Comparison of ENCODE assay signal across 25 cellular contexts in the genomic region with DNA sequence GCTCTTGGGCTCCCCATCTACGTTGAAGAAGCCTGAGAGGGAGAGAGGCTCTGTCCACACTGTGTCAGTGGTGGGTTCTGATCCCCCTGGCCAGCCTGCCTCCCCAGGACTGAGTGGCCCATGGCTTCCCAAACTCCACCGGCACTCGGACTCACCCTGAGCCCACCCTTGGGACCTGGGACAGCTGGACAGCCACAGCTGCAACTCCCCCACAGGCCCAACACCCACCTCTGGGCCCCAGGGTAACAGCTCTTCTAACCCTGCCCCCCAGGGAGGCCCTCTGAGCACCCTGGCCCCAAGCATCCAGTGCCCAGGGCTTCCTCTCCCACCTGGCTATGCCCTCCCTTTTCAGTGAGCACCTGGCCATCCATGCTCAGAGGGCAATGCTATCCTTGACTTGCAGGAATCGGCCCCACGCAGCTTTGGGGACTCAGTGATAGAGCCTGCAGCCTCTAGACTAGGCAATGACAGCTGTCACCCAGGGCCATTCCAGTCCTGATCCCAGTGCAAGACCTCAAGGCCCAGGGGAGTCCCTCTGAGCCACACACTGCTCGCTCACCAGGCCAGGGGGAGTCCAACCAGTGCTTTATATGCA. TPM values are rescaled to one million over a fixed set of nuclear protein-coding genes. Genes with fewer than 3 reads are reported as not detected.
A peak's percentile ranks its signal among the peaks of the same experiment; 100 is the strongest.
DNase-seq lines count a peak whose midpoint lies in the region; ATAC-seq and TF ChIP-seq lines count a peak whose summit lies in the region.
"Had no signal": no experiment of that assay in that cellular context is flagged by ENCODE, and none has a peak within 500 bp of the region (broad histone marks: within the 10 kb centered on the region; RNA-seq: fewer than 3 reads in every experiment).

No MANE protein-coding gene starts in this region.

- no peak for TF ChIP-seq CTCF in H9 (conservative IDR thresholded peaks at IDR 0.05)
- TF ChIP-seq CTCF in esophagus muscularis mucosa (IDR thresholded peaks at IDR 0.05), result no peak
- TF ChIP-seq CTCF in mucosa of descending colon (IDR thresholded peaks at IDR 0.05), result no peak

- no peak overlapping the region for H2AK5ac ChIP-seq in H9 (ENCODE audit: insufficient read length, low read length)

- H2BK120ac ChIP-seq in H9 (ENCODE audit: low read depth, low read length, poor library complexity, severe bottlenecking), result no peak overlapping the region

- H4K5ac ChIP-seq in H9 (ENCODE audit: insufficient read length, low read depth, low read length), result no peak overlapping the region

- intact Hi-C loops in esophagus muscularis mucosa (cut with DNase I), result no loop called here
- intact Hi-C loops in mucosa of descending colon (cut with DNase I, micrococcal nuclease), result no loop called here

- CTCF ChIA-PET in activated CD8-positive, alpha-beta memory T cell treated with anti-CD3 and anti-CD28 coated beads, Interleukin-2, amount 10 ng/mL, durations not matched to agents 7 days and 5 days (lab: Charles Lee), result no interaction called here

- no peak overlapping the region for H3T11ph ChIP-seq in H9 (ENCODE audit: low read length)

- H3K9me3 ChIP-seq in H9 (ENCODE audit: control insufficient read depth, low read depth, low read length), result no peaks in the 10 kb centered on the region
- H3K9me3 ChIP-seq in esophagus muscularis mucosa, result no peaks in the 10 kb centered on the region
- no peaks in the 10 kb centered on the region for H3K9me3 ChIP-seq in mucosa of descending colon
- H3K9me3 ChIP-seq: BLaER1 treated with 17β-estradiol and CSF1 and Interleukin-3, amounts not matched to agents 10 nM and 100 nM; MG63 had no signal

- H3K9me3 Mint-ChIP-seq in activated CD8-positive, alpha-beta memory T cell treated with anti-CD3 and anti-CD28 coated beads, Interleukin-2, amount 10 ng/mL, durations not matched to agents 7 days and 5 days (ENCODE audit: low read depth), result peaks cover 3% of the 10 kb centered on the region
- peaks cover 3 to 5% of the 10 kb centered on the region in 2 experiments; a peak in 2 of 5 replicates for H3K9me3 Mint-ChIP-seq in H9
- H3K9me3 Mint-ChIP-seq: CD4-positive, alpha-beta T cell had no signal

- no peak overlapping the region for H4K8ac ChIP-seq in H9 (replicated peaks; ENCODE audit: insufficient read length, low read depth, low read length)

- H4K91ac ChIP-seq in H9 (ENCODE audit: insufficient read length, low read depth, low read length), result no peak overlapping the region

- H3K14ac ChIP-seq in H9 (ENCODE audit: insufficient read depth, low read length), result no peak overlapping the region

- H3K4me3 Mint-ChIP-seq in activated CD8-positive, alpha-beta memory T cell treated with anti-CD3 and anti-CD28 coated beads, Interleukin-2, amount 10 ng/mL, durations not matched to agents 7 days and 5 days, result no peak overlapping the region
- no peak overlapping the region for H3K4me3 Mint-ChIP-seq in H9
- H3K4me3 Mint-ChIP-seq: CD4-positive, alpha-beta T cell had no signal

- no peak overlapping the region for H2BK12ac ChIP-seq in H9 (ENCODE audit: insufficient read length, low read depth, low read length)

- H3K27ac ChIP-seq in H9 (ENCODE audit: insufficient read length, low read depth, low read length), result no peak overlapping the region
- H3K27ac ChIP-seq in esophagus muscularis mucosa (replicated peaks in 1 of 4), result no peak overlapping the region
- H3K27ac ChIP-seq: BLaER1 treated with 17β-estradiol and CSF1 and Interleukin-3, amounts not matched to agents 10 nM and 100 nM had no signal

- H3K36me3 Mint-ChIP-seq in activated CD8-positive, alpha-beta memory T cell treated with anti-CD3 and anti-CD28 coated beads, Interleukin-2, amount 10 ng/mL, durations not matched to agents 7 days and 5 days, result no peaks in the 10 kb centered on the region
- peaks cover 9 to 32% (median 9%) of the 10 kb centered on the region in 3 experiments; a peak in 5 of 7 replicates for H3K36me3 Mint-ChIP-seq in H9 (ENCODE audit: insufficient read depth in 1 of 3, low read depth in 3 of 3)

- no peak overlapping the region for H3K4me3 ChIP-seq in esophagus muscularis mucosa
- H3K4me3 ChIP-seq in mucosa of descending colon, result no peak overlapping the region
- H3K4me3 ChIP-seq: BLaER1 treated with 17β-estradiol and CSF1 and Interleukin-3, amounts not matched to agents 10 nM and 100 nM; MG63 had no signal

- no peak overlapping the region for H3K4me2 ChIP-seq in H9 (ENCODE audit: insufficient read depth, insufficient read length, low read length)

- no peak overlapping the region for H2AFZ ChIP-seq in H9 (ENCODE audit: low read length)

- DNase-seq in activated CD8-positive, alpha-beta memory T cell treated with anti-CD3 and anti-CD28 coated beads, Interleukin-2, amount 10 ng/mL, durations not matched to agents 7 days and 5 days, result peak; percentile 26
- DNase-seq in activated CD8-positive, alpha-beta memory T cell treated with anti-CD3 and anti-CD28 coated beads, Interleukin-2, amount 50 U/mL, for 48 hours, result no peak
- DNase-seq in H9 (peak; percentile 19), islet precursor cell (peak; percentile 42), esophagus muscularis mucosa (ENCODE audit: extremely low spot score) (no peak), mucosa of descending colon (no peak)
- DNase-seq in effector CD8-positive, alpha-beta T cell (lab: John Stamatoyannopoulos, UW), result no peak
- DNase-seq in stimulated activated CD4-positive, alpha-beta T cell treated with anti-CD3 and anti-CD28 coated beads, Interleukin-4, amount 100 ng/mL, for 1 hour, result no peak
- DNase-seq: AML-193; CD4-positive, alpha-beta T cell; COR-L47; DMS 273 treated with DMSO at 0.1 percent for 48 hours; DMS79; EL; GDM1; IMR-90; KG1; MG63; NCI-H1105 treated with DMSO at 0.1 percent for 48 hours; NCI-H2029 treated with DMSO at 0.1 percent for 48 hours; NCI-H446 treated with DMSO at 0.1 percent for 48 hours; NCI-H69; RPMI8226; SHP77 had no signal

- no peak overlapping the region for H3K56ac ChIP-seq in H9 (ENCODE audit: insufficient read length, low read depth, low read length)

- H3K27ac Mint-ChIP-seq in activated CD8-positive, alpha-beta memory T cell treated with anti-CD3 and anti-CD28 coated beads, Interleukin-2, amount 10 ng/mL, durations not matched to agents 7 days and 5 days, result no peak overlapping the region
- no peak overlapping the region; a peak in 1 of 7 replicates for H3K27ac Mint-ChIP-seq in H9
- H3K27ac Mint-ChIP-seq: CD4-positive, alpha-beta T cell had no signal

- no peaks in the 10 kb centered on the region for H3K27me3 Mint-ChIP-seq in activated CD8-positive, alpha-beta memory T cell treated with anti-CD3 and anti-CD28 coated beads, Interleukin-2, amount 10 ng/mL, durations not matched to agents 7 days and 5 days
- H3K27me3 Mint-ChIP-seq in H9 (ENCODE audit: low read depth), result no peaks in the 10 kb centered on the region; the same call in 1 of the 2 replicates
- H3K27me3 Mint-ChIP-seq: CD4-positive, alpha-beta T cell had no signal

- no peak overlapping the region for H2BK5ac ChIP-seq in H9 (ENCODE audit: insufficient read length, low read length)

- H2BK15ac ChIP-seq in H9 (ENCODE audit: low read depth, low read length), result no peak overlapping the region

- H3K79me1 ChIP-seq in H9 (ENCODE audit: insufficient read depth, low read depth, low read length, poor library complexity, severe bottlenecking), result no peaks in the 10 kb centered on the region

- H3K9ac ChIP-seq in H9 (ENCODE audit: extremely low read depth, insufficient read length, low read length), result no peak overlapping the region
- H3K9ac ChIP-seq: BLaER1 treated with 17β-estradiol and CSF1 and Interleukin-3, amounts not matched to agents 10 nM and 100 nM had no signal

- no peak for TF ChIP-seq POLR2A in esophagus muscularis mucosa (IDR thresholded peaks at IDR 0.05; ENCODE audit: low read depth)

- H3K23me2 ChIP-seq in H9 (ENCODE audit: insufficient read length, low read depth, low read length, poor library complexity, severe bottlenecking), result no peaks in the 10 kb centered on the region

- no peak for ATAC-seq in activated CD8-positive, alpha-beta memory T cell treated with anti-CD3 and anti-CD28 coated beads, Interleukin-2, amount 10 ng/mL, durations not matched to agents 7 days and 5 days
- no peak for ATAC-seq in mucosa of descending colon

- no peak overlapping the region for H2BK20ac ChIP-seq in H9 (ENCODE audit: low read depth, low read length, poor library complexity, severe bottlenecking)

- no peaks in the 10 kb centered on the region for H3K4me1 ChIP-seq in H9 (ENCODE audit: insufficient read depth, low read length)
- H3K4me1 ChIP-seq in esophagus muscularis mucosa, result no peaks in the 10 kb centered on the region
- H3K4me1 ChIP-seq in mucosa of descending colon (ENCODE audit: low read depth), result no peaks in the 10 kb centered on the region

- no peak overlapping the region for H3K23ac ChIP-seq in H9 (ENCODE audit: insufficient read length, low read depth, low read length)

- no peaks in the 10 kb centered on the region for H3K4me1 Mint-ChIP-seq in activated CD8-positive, alpha-beta memory T cell treated with anti-CD3 and anti-CD28 coated beads, Interleukin-2, amount 10 ng/mL, durations not matched to agents 7 days and 5 days
- H3K4me1 Mint-ChIP-seq in H9, result no peaks in the 10 kb centered on the region

- H3K27me3 ChIP-seq in H9 (ENCODE audit: insufficient read depth, low read length), result no peaks in the 10 kb centered on the region
- no peaks in the 10 kb centered on the region for H3K27me3 ChIP-seq in esophagus muscularis mucosa
- H3K27me3 ChIP-seq: BLaER1 treated with 17β-estradiol and CSF1 and Interleukin-3, amounts not matched to agents 10 nM and 100 nM had no signal

- no peak overlapping the region for H3K4ac ChIP-seq in H9 (ENCODE audit: low read depth, low read length)

- WGBS in H9 (ENCODE audit: extremely low coverage, insufficient read length, low lambda C conversion rate), result no CpG with 5 or more reads among the region's 6 CpGs
- 97% methylated on average over 6 of the region's 6 CpGs for WGBS in esophagus muscularis mucosa

- no peak overlapping the region for H3K18ac ChIP-seq in H9 (ENCODE audit: insufficient read length, low read depth, low read length)

- H4K20me1 ChIP-seq in H9 (ENCODE audit: control insufficient read depth, insufficient read depth, insufficient read length), result peaks cover 3% of the 10 kb centered on the region

- no peak for TF ChIP-seq EP300 in esophagus muscularis mucosa (IDR thresholded peaks at IDR 0.05)

- H3K79me2 ChIP-seq in H9 (ENCODE audit: insufficient read depth, low read length), result no peaks in the 10 kb centered on the region

- H3K36me3 ChIP-seq in esophagus muscularis mucosa (no peaks in the 10 kb centered on the region), mucosa of descending colon (ENCODE audit: low read depth) (no peaks in the 10 kb centered on the region)
- H3K36me3 ChIP-seq: BLaER1 treated with 17β-estradiol and CSF1 and Interleukin-3, amounts not matched to agents 10 nM and 100 nM; MG63 had no signal

RNA-seq across cellular contexts. Expression of a gene that starts 17.9 kb away (rescaled TPM):
- total RNA-seq in activated CD8-positive, alpha-beta memory T cell treated with anti-CD3 and anti-CD28 coated beads, Interleukin-2, amount 10 ng/mL, durations not matched to agents 7 days and 5 days, result under 1 TPM; 0.09 to 0.35 TPM
- total RNA-seq in H9 (2021), result 21.9 and 22.6 TPM in 2 replicates
- total RNA-seq in esophagus muscularis mucosa, result 1 to 10 TPM in 2 of 4 donors, under 1 TPM in 2; 0.42 to 2.0 (median 0.95) TPM
- total RNA-seq in mucosa of descending colon, result 1 to 10 TPM; 1.9 to 2.6 (median 2.5) TPM
- total RNA-seq: CD4-positive, alpha-beta T cell had no signal

Comparison
In these comparisons a context has a peak if more than half of its experiments do, and no peak if none do; other contexts are left out.
1. DNase-seq: peak in activated CD8-positive, alpha-beta memory T cell treated with anti-CD3 and anti-CD28 coated beads, Interleukin-2, amount 10 ng/mL, durations not matched to agents 7 days and 5 days (single experiment), H9 (single experiment) and islet precursor cell (single experiment); none in activated CD8-positive, alpha-beta memory T cell treated with anti-CD3 and anti-CD28 coated beads, Interleukin-2, amount 50 U/mL, for 48 hours (single experiment), esophagus muscularis mucosa (single experiment), mucosa of descending colon (0 of 3), effector CD8-positive, alpha-beta T cell (single experiment) and stimulated activated CD4-positive, alpha-beta T cell treated with anti-CD3 and anti-CD28 coated beads, Interleukin-4, amount 100 ng/mL, for 1 hour (single experiment).